In the genomic region with DNA sequence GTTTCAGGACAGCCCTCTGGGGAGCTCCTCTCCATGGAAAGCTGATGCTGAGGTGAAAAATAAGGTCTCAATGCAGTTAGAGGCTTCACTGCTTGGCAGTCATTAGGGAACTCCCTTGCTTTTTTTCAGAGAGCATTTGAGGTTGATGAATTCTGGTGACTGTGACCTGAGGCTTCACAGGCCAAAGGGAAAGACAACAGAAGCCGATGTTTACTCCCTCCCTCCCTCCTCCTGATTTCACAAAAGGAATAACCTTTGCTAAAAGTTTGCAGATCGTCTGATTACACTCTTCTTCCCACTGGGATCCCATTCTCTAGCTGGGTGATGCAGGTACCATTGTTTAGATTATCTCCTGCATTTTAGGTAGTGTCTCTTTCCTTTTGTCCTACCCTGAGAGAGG, we compare ENCODE assay signal across 21 cellular contexts.
"Had no signal": no experiment of that assay in that cellular context is flagged by ENCODE, and none has a peak within 500 bp of the region (broad histone marks: within the 10 kb centered on the region; RNA-seq: fewer than 3 reads in every experiment).

No MANE protein-coding gene starts in this region.

- H3K9me3 ChIP-seq: colonic mucosa, neutrophil, psoas muscle, testis, upper lobe of right lung, vagina had no signal

- H3K27ac ChIP-seq: colonic mucosa, foreskin keratinocyte, neutrophil, psoas muscle, spleen, testis, tibial nerve, upper lobe of right lung, vagina had no signal

- H3K36me3 ChIP-seq: colonic mucosa, neutrophil, spleen, tibial nerve, upper lobe of right lung, vagina had no signal

- H3K27me3 Mint-ChIP-seq: stimulated activated naive B cell treated with anti-CD40 and anti-IgM and Interleukin-4, amounts not matched to agents 10 μg/mL and 1 μg/mL and 100 μg/mL, for 72 hours had no signal

- H3K4me1 Mint-ChIP-seq: mesothelial cell of epicardium; nephron; stimulated activated naive B cell treated with anti-CD40 and anti-IgM and Interleukin-4, amounts not matched to agents 10 μg/mL and 1 μg/mL and 100 μg/mL, for 72 hours; stimulated activated naive CD8-positive, alpha-beta T cell treated with anti-CD3 and anti-CD28 coated beads, Interleukin-15, amount 100 ng/mL, for 72 hours had no signal

- H3K4me1 ChIP-seq: colonic mucosa, foreskin keratinocyte, psoas muscle, spleen, testis, tibial nerve, upper lobe of right lung, vagina had no signal

- H3K27me3 ChIP-seq: colonic mucosa, foreskin keratinocyte, neutrophil, spleen, testis, tibial nerve, upper lobe of right lung, vagina had no signal

- H3K4me3 Mint-ChIP-seq: mesothelial cell of epicardium; nephron; stimulated activated naive B cell treated with anti-CD40 and anti-IgM and Interleukin-4, amounts not matched to agents 10 μg/mL and 1 μg/mL and 100 μg/mL, for 72 hours; stimulated activated naive CD8-positive, alpha-beta T cell treated with anti-CD3 and anti-CD28 coated beads, Interleukin-15, amount 100 ng/mL, for 72 hours had no signal

- DNase-seq: colonic mucosa; dermis blood vessel endothelial cell; erythroblast; foreskin keratinocyte; kidney; left cardiac atrium; psoas muscle; retina; spleen; stimulated activated CD4-positive, alpha-beta T cell treated with anti-CD3 and anti-CD28 coated beads, Interleukin-15, amount 100 ng/mL, for 24 hours; stimulated activated CD4-positive, alpha-beta T cell treated with anti-CD3 and anti-CD28 coated beads, Interleukin-1b, Interleukin-23, amount 100 ng/mL, for 48 hours; stimulated activated CD4-positive, alpha-beta T cell treated with anti-CD3 and anti-CD28 coated beads, Interleukin-4, amount 100 ng/mL, for 24 hours; stimulated activated naive B cell treated with anti-CD40 and anti-IgM and Interleukin-4, amounts not matched to agents 10 μg/mL and 1 μg/mL and 100 μg/mL, for 72 hours; stimulated activated naive CD8-positive, alpha-beta T cell treated with anti-CD3 and anti-CD28 coated beads, Interleukin-15, amount 100 ng/mL, for 72 hours; testis; upper lobe of right lung had no signal

- H3K4me3 ChIP-seq: colonic mucosa, psoas muscle, spleen, testis, tibial nerve, upper lobe of right lung, vagina had no signal

- H3K27ac Mint-ChIP-seq: mesothelial cell of epicardium; nephron; stimulated activated naive B cell treated with anti-CD40 and anti-IgM and Interleukin-4, amounts not matched to agents 10 μg/mL and 1 μg/mL and 100 μg/mL, for 72 hours; stimulated activated naive CD8-positive, alpha-beta T cell treated with anti-CD3 and anti-CD28 coated beads, Interleukin-15, amount 100 ng/mL, for 72 hours had no signal

- H3K36me3 Mint-ChIP-seq: mesothelial cell of epicardium; stimulated activated naive B cell treated with anti-CD40 and anti-IgM and Interleukin-4, amounts not matched to agents 10 μg/mL and 1 μg/mL and 100 μg/mL, for 72 hours had no signal
